8 cellular contexts compared by ENCODE assay signal in the genomic region with DNA sequence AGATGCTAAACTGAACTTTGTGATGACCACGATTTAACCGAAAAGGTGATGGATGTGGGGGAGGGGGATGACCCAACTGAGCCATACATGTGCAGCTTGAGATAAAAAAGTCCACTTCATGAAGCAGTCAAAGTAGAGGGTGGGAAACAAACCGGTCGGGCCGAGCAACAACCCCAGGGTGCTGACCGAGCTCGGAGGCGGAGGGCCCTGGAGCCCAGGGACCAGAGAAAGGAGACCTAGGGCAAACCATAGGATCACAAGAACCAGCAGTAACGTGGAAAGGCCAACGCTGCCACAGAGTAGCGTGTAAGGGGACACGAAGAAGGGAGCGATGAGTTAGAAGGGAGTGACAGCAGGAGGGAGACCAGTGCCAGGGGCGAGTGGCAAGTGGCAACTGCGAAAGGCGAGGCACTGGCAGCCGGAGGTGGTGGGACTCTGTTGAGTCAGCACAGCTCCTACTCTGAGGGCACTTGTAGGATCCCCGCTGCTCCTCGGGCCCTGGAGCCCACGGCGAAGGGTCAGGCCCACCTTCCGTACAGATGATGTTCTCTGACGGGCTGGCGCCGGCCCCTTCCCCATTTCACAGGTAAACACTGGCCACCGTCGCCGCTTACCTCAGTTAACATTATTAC. TPM values are rescaled to one million over a fixed set of nuclear protein-coding genes. Genes with fewer than 3 reads are reported as not detected.
DNase-seq lines count a peak whose midpoint lies in the region; ATAC-seq and TF ChIP-seq lines count a peak whose summit lies in the region.

No MANE protein-coding gene starts in this region.

- H3K79me2 ChIP-seq in OCI-LY3 (ENCODE audit: low read length): peaks cover 55% of the 10 kb centered on the region
- peaks cover 52% of the 10 kb centered on the region for H3K79me2 ChIP-seq in fibroblast of lung (ENCODE audit: control insufficient read depth, insufficient read depth, low read length)

- H3K27ac ChIP-seq in OCI-LY3 (ENCODE audit: low read length): peak overlapping the region; percentile 73
- H3K27ac ChIP-seq in fibroblast of lung (ENCODE audit: insufficient read depth, low read length): peak overlapping the region; percentile 95
- H3K27ac ChIP-seq in subcutaneous abdominal adipose tissue (ENCODE audit: low read depth, low read length): peak overlapping the region; percentile 99

- H2AFZ ChIP-seq in OCI-LY3 (ENCODE audit: low read depth, low read length) (peak overlapping the region; percentile 54; the same call in 1 of the 2 replicates), fibroblast of lung (ENCODE audit: low read length) (peak overlapping the region; percentile 95)

- H4K20me1 ChIP-seq in OCI-LY3 (ENCODE audit: insufficient read depth, low read length): peaks cover 4% of the 10 kb centered on the region
- peaks cover 2% of the 10 kb centered on the region for H4K20me1 ChIP-seq in fibroblast of lung (ENCODE audit: control insufficient read depth, extremely low read depth, insufficient read depth, low read length)

- TF ChIP-seq CTCF in AG10803 (conservative IDR thresholded peaks at IDR 0.05; ENCODE audit: low read length): no peak
- TF ChIP-seq CTCF in OCI-LY3 (IDR thresholded peaks at IDR 0.05; ENCODE audit: low read depth, low read length): no peak
- no peak for TF ChIP-seq CTCF in fibroblast of lung (conservative IDR thresholded peaks at IDR 0.05 in 1 of 2, IDR thresholded peaks at IDR 0.05 in 1 of 2; ENCODE audit: low read depth in 1 of 2, low read length in 2 of 2)

- H3K27me3 Mint-ChIP-seq in activated T-helper 1 cell treated with anti-CD3 and anti-CD28 coated beads, Interleukin-12 subunit alpha, Interleukin-12 subunit beta, Interleukin-2, Interleukin-4 antibody, amounts not matched to agents 30 ng/mL and 10 ng/mL and 1 ng/mL, durations not matched to agents 14 hours and 24 hours and 36 hours (ENCODE audit: insufficient read depth): peaks cover 7% of the 10 kb centered on the region
- no peaks in the 10 kb centered on the region for H3K27me3 Mint-ChIP-seq in natural killer cell treated with Interleukin-12 subunit alpha and Interleukin-12 subunit beta and Interleukin-15 and Interleukin-18, amount 100 ng/mL, for 72 hours

- no peaks in the 10 kb centered on the region for H3K9me3 Mint-ChIP-seq in activated T-helper 1 cell treated with anti-CD3 and anti-CD28 coated beads, Interleukin-12 subunit alpha, Interleukin-12 subunit beta, Interleukin-2, Interleukin-4 antibody, amounts not matched to agents 30 ng/mL and 10 ng/mL and 1 ng/mL, durations not matched to agents 14 hours and 24 hours and 36 hours
- no peaks in the 10 kb centered on the region for H3K9me3 Mint-ChIP-seq in natural killer cell treated with Interleukin-12 subunit alpha and Interleukin-12 subunit beta and Interleukin-15 and Interleukin-18, amount 100 ng/mL, for 72 hours

- DNase-seq in AG10803 (ENCODE audit: low read depth): peak; percentile 25
- peak; percentile 24 for DNase-seq in activated T-helper 1 cell treated with anti-CD3 and anti-CD28 coated beads, Interleukin-12 subunit alpha, Interleukin-12 subunit beta, Interleukin-2, Interleukin-4 antibody, amounts not matched to agents 30 ng/mL and 10 ng/mL and 1 ng/mL, durations not matched to agents 14 hours and 24 hours and 36 hours (ENCODE audit: low spot score)
- DNase-seq in fibroblast of lung (ENCODE audit: low read depth in 2 of 2): peak; percentile 35 to 36
- DNase-seq in natural killer cell treated with Interleukin-12 subunit alpha and Interleukin-12 subunit beta and Interleukin-15 and Interleukin-18, amount 100 ng/mL, for 72 hours (ENCODE audit: low spot score): peak; percentile 62

- peak overlapping the region; percentile 91 for H3K4me3 ChIP-seq in AG10803 (ENCODE audit: low read length)
- H3K4me3 ChIP-seq in OCI-LY3 (ENCODE audit: low read length): peak overlapping the region; percentile 97
- peak overlapping the region; percentile 65 to 88 (median 84) for H3K4me3 ChIP-seq in fibroblast of lung (replicated peaks in 1 of 4; ENCODE audit: control extremely low read depth in 1 of 4, insufficient read depth in 1 of 4, low read depth in 3 of 4, low read length in 4 of 4)
- peak overlapping the region; percentile 84 to 97 (median 96) for H3K4me3 ChIP-seq in subcutaneous abdominal adipose tissue (ENCODE audit: low read depth in 1 of 5, low read length in 5 of 5)

- H3K4me2 ChIP-seq in OCI-LY3 (ENCODE audit: low read length) (peak overlapping the region; percentile 94), fibroblast of lung (ENCODE audit: extremely low read depth, insufficient read depth, low read length) (peak overlapping the region; percentile 48)

- H3K4me1 ChIP-seq in OCI-LY3 (ENCODE audit: low read length): peaks cover 27% of the 10 kb centered on the region
- no peaks in the 10 kb centered on the region for H3K4me1 ChIP-seq in fibroblast of lung (ENCODE audit: control insufficient read depth, extremely low read depth, insufficient read depth, low read length)
- peaks cover 3 to 33% (median 28%) of the 10 kb centered on the region in 5 donors for H3K4me1 ChIP-seq in subcutaneous abdominal adipose tissue (ENCODE audit: control insufficient read depth in 5 of 5, insufficient read depth in 5 of 5, low read length in 5 of 5)

- H3K36me3 ChIP-seq in OCI-LY3 (replicated peaks; ENCODE audit: low read depth, low read length) (no peaks in the 10 kb centered on the region), fibroblast of lung (ENCODE audit: control insufficient read depth, insufficient read depth, low read length) (no peaks in the 10 kb centered on the region), subcutaneous abdominal adipose tissue (ENCODE audit: control insufficient read depth in 5 of 5, insufficient read depth in 5 of 5, low read length in 5 of 5) (no peaks in the 10 kb centered on the region)

- peak overlapping the region; percentile 86 for H3K9ac ChIP-seq in OCI-LY3 (ENCODE audit: low read length)
- peak overlapping the region; percentile 92 for H3K9ac ChIP-seq in fibroblast of lung (ENCODE audit: insufficient read depth, low read length)
- peak overlapping the region; percentile 96 to 100 (median 98) for H3K9ac ChIP-seq in subcutaneous abdominal adipose tissue (ENCODE audit: low read length in 5 of 5)

- H3K36me3 Mint-ChIP-seq in activated T-helper 1 cell treated with anti-CD3 and anti-CD28 coated beads, Interleukin-12 subunit alpha, Interleukin-12 subunit beta, Interleukin-2, Interleukin-4 antibody, amounts not matched to agents 30 ng/mL and 10 ng/mL and 1 ng/mL, durations not matched to agents 14 hours and 24 hours and 36 hours (ENCODE audit: low read depth): peaks cover 11% of the 10 kb centered on the region
- no peaks in the 10 kb centered on the region for H3K36me3 Mint-ChIP-seq in natural killer cell treated with Interleukin-12 subunit alpha and Interleukin-12 subunit beta and Interleukin-15 and Interleukin-18, amount 100 ng/mL, for 72 hours

- ATAC-seq in GM18907 (IDR thresholded peaks at IDR 0.05; ENCODE audit: unreplicated experiment): peak; percentile 51
- peak; percentile 35 for ATAC-seq in HG03139 (IDR thresholded peaks at IDR 0.05; ENCODE audit: unreplicated experiment)
- ATAC-seq in natural killer cell treated with Interleukin-12 subunit alpha and Interleukin-12 subunit beta and Interleukin-15 and Interleukin-18, amount 100 ng/mL, for 72 hours: peak; percentile 71 to 77

- no peaks in the 10 kb centered on the region; the same call in 1 of the 2 replicates for H3K27me3 ChIP-seq in OCI-LY3 (ENCODE audit: low read depth, low read length)
- no peaks in the 10 kb centered on the region for H3K27me3 ChIP-seq in fibroblast of lung (ENCODE audit: control insufficient read depth, insufficient read depth, low read length)
- no peaks in the 10 kb centered on the region for H3K27me3 ChIP-seq in subcutaneous abdominal adipose tissue (ENCODE audit: control insufficient read depth in 5 of 5, insufficient read depth in 4 of 5, low read length in 5 of 5)

- H3K27ac Mint-ChIP-seq in activated T-helper 1 cell treated with anti-CD3 and anti-CD28 coated beads, Interleukin-12 subunit alpha, Interleukin-12 subunit beta, Interleukin-2, Interleukin-4 antibody, amounts not matched to agents 30 ng/mL and 10 ng/mL and 1 ng/mL, durations not matched to agents 14 hours and 24 hours and 36 hours: peak overlapping the region; percentile 93
- peak overlapping the region; percentile 95 to 96 for H3K27ac Mint-ChIP-seq in natural killer cell treated with Interleukin-12 subunit alpha and Interleukin-12 subunit beta and Interleukin-15 and Interleukin-18, amount 100 ng/mL, for 72 hours

- H3K4me1 Mint-ChIP-seq in activated T-helper 1 cell treated with anti-CD3 and anti-CD28 coated beads, Interleukin-12 subunit alpha, Interleukin-12 subunit beta, Interleukin-2, Interleukin-4 antibody, amounts not matched to agents 30 ng/mL and 10 ng/mL and 1 ng/mL, durations not matched to agents 14 hours and 24 hours and 36 hours (ENCODE audit: low read depth): peaks cover 41% of the 10 kb centered on the region
- peaks cover 27 to 41% of the 10 kb centered on the region in 2 donors for H3K4me1 Mint-ChIP-seq in natural killer cell treated with Interleukin-12 subunit alpha and Interleukin-12 subunit beta and Interleukin-15 and Interleukin-18, amount 100 ng/mL, for 72 hours (ENCODE audit: low read depth in 2 of 2)

- H3K4me3 Mint-ChIP-seq in activated T-helper 1 cell treated with anti-CD3 and anti-CD28 coated beads, Interleukin-12 subunit alpha, Interleukin-12 subunit beta, Interleukin-2, Interleukin-4 antibody, amounts not matched to agents 30 ng/mL and 10 ng/mL and 1 ng/mL, durations not matched to agents 14 hours and 24 hours and 36 hours: peak overlapping the region; percentile 92
- H3K4me3 Mint-ChIP-seq in natural killer cell treated with Interleukin-12 subunit alpha and Interleukin-12 subunit beta and Interleukin-15 and Interleukin-18, amount 100 ng/mL, for 72 hours: peak overlapping the region; percentile 99

- H3K9me3 ChIP-seq in OCI-LY3 (ENCODE audit: insufficient read depth, low read length) (no peaks in the 10 kb centered on the region), fibroblast of lung (ENCODE audit: control insufficient read depth, insufficient read depth, low read depth, low read length) (no peaks in the 10 kb centered on the region), subcutaneous abdominal adipose tissue (ENCODE audit: control insufficient read depth in 5 of 5, low read length in 5 of 5) (no peaks in the 10 kb centered on the region)

- intact Hi-C loops in activated T-helper 1 cell treated with anti-CD3 and anti-CD28 coated beads, Interleukin-12 subunit alpha, Interleukin-12 subunit beta, Interleukin-2, Interleukin-4 antibody, amounts not matched to agents 30 ng/mL and 10 ng/mL and 1 ng/mL, durations not matched to agents 14 hours and 24 hours and 36 hours (cut with micrococcal nuclease): loop anchor here (1.0 to 10.0 kb wide), 8 partner anchors 13 to 1517 kb away; partner anchors contain the start of genes AHR, ANKMY2 and CRPPA

RNA-seq across cellular contexts. Expression of gene SNX13, which starts 0.5 kb away (rescaled TPM):
- total RNA-seq in activated T-helper 1 cell treated with anti-CD3 and anti-CD28 coated beads, Interleukin-12 subunit alpha, Interleukin-12 subunit beta, Interleukin-2, Interleukin-4 antibody, amounts not matched to agents 30 ng/mL and 10 ng/mL and 1 ng/mL, durations not matched to agents 14 hours and 24 hours and 36 hours: 27.3 and 27.6 TPM in 2 replicates
- total RNA-seq in fibroblast of lung: 37.5 and 42.9 TPM in 2 replicates
- polyA plus RNA-seq in fibroblast of lung: 26.1 and 36.0 TPM in 2 replicates
- polyA plus RNA-seq in fibroblast of lung (2012): 15.5 and 19.8 TPM in 2 replicates
- polyA minus RNA-seq in fibroblast of lung (ENCODE audit: low replicate concordance): 2.1 and 6.6 TPM in 2 replicates
- total RNA-seq in natural killer cell treated with Interleukin-12 subunit alpha and Interleukin-12 subunit beta and Interleukin-15 and Interleukin-18, amount 100 ng/mL, for 72 hours: 10 to 100 TPM; 32.2 to 34.2 TPM

Comparison
In these comparisons a context has a peak if more than half of its experiments do, and no peak if none do; other contexts are left out.
1. Peak in every context shown above with its lines: DNase-seq, ATAC-seq, H3K4me3 ChIP-seq and H3K27ac ChIP-seq.